Comparison of ENCODE assay signal across 15 cellular contexts in the genomic region with DNA sequence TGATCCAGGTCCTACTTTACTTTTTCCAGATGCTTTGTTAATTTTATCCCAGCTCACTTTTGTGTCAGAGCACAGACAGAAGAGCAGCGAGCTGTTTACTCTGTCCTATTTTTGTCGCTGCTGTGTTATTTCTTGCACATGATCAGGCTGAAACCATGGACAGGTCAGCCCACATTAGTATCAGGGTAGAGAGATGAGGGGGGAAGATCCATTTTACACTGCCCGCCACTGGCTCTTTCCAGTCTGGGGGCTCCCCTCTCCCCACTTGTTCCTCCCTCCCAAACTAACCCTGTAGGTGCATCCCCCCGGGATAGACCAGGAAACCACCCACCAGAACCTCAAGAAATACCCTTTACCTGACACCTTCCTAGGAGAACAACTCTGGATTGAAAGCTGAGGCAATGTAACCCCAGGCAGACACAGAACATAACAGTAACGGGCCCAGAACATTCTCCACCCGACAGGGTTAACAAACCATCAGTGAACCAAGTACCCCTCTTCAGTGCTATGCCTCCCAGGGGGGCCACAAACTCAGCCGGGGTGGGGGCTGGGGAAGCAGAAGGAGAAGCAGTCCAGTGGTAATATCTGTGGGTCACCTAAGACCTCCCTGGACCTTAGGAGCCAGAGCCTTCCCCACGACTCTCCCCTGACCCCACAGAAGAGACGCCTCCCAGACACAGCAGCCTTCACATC. TPM values are rescaled to one million over a fixed set of nuclear protein-coding genes. Genes with fewer than 3 reads are reported as not detected.
DNase-seq lines count a peak whose midpoint lies in the region; ATAC-seq and TF ChIP-seq lines count a peak whose summit lies in the region.
"Had no signal": no experiment of that assay in that cellular context is flagged by ENCODE, and none has a peak within 500 bp of the region (broad histone marks: within the 10 kb centered on the region; RNA-seq: fewer than 3 reads in every experiment).

No MANE protein-coding gene starts in this region.

- H3K27ac Mint-ChIP-seq in stimulated activated naive CD8-positive, alpha-beta T cell treated with anti-CD3 and anti-CD28 coated beads, Interleukin-15, amount 100 ng/mL, for 72 hours: peak overlapping the region; percentile 77 to 78
- H3K27ac Mint-ChIP-seq in brain: peak overlapping the region in 4 of 5 experiments; percentile 11 to 81 (median 55)
- H3K27ac Mint-ChIP-seq in type B pancreatic cell: peak overlapping the region; percentile 23
- H3K27ac Mint-ChIP-seq: activated CD4-positive, alpha-beta memory T cell treated with anti-CD3 and anti-CD28 coated beads for 36 hours; activated naive CD4-positive, alpha-beta T cell treated with anti-CD3 and anti-CD28 coated beads, Interleukin-2, amount 10 ng/mL, durations not matched to agents 7 days and 5 days had no signal

- no peak overlapping the region for H3K4me3 Mint-ChIP-seq in stimulated activated naive CD8-positive, alpha-beta T cell treated with anti-CD3 and anti-CD28 coated beads, Interleukin-15, amount 100 ng/mL, for 72 hours
- H3K4me3 Mint-ChIP-seq in brain: peak overlapping the region; percentile 12 to 64 (median 36)
- H3K4me3 Mint-ChIP-seq in type B pancreatic cell: no peak overlapping the region
- H3K4me3 Mint-ChIP-seq: activated CD4-positive, alpha-beta memory T cell treated with anti-CD3 and anti-CD28 coated beads for 36 hours; activated naive CD4-positive, alpha-beta T cell treated with anti-CD3 and anti-CD28 coated beads, Interleukin-2, amount 10 ng/mL, durations not matched to agents 7 days and 5 days had no signal

- H3K9ac ChIP-seq in mucosa of stomach (ENCODE audit: low read length): peak overlapping the region; percentile 14

- H3K27me3 ChIP-seq in mucosa of stomach (ENCODE audit: control insufficient read depth, insufficient read depth, low read length): no peaks in the 10 kb centered on the region

- peaks cover 24% of the 10 kb centered on the region for H3K36me3 Mint-ChIP-seq in brain
- no peaks in the 10 kb centered on the region for H3K36me3 Mint-ChIP-seq in type B pancreatic cell

- no peaks in the 10 kb centered on the region for H3K9me3 Mint-ChIP-seq in stimulated activated naive CD8-positive, alpha-beta T cell treated with anti-CD3 and anti-CD28 coated beads, Interleukin-15, amount 100 ng/mL, for 72 hours
- no peaks in the 10 kb centered on the region for H3K9me3 Mint-ChIP-seq in brain
- H3K9me3 Mint-ChIP-seq in type B pancreatic cell: no peaks in the 10 kb centered on the region
- H3K9me3 Mint-ChIP-seq: activated CD4-positive, alpha-beta memory T cell treated with anti-CD3 and anti-CD28 coated beads for 36 hours; activated naive CD4-positive, alpha-beta T cell treated with anti-CD3 and anti-CD28 coated beads, Interleukin-2, amount 10 ng/mL, durations not matched to agents 7 days and 5 days had no signal

- H3K4me1 Mint-ChIP-seq in stimulated activated naive CD8-positive, alpha-beta T cell treated with anti-CD3 and anti-CD28 coated beads, Interleukin-15, amount 100 ng/mL, for 72 hours: peaks cover 50% of the 10 kb centered on the region
- H3K4me1 Mint-ChIP-seq in brain: peaks cover 64% of the 10 kb centered on the region
- H3K4me1 Mint-ChIP-seq in type B pancreatic cell (ENCODE audit: unreplicated experiment): peaks cover 49% of the 10 kb centered on the region

- peaks cover 15% of the 10 kb centered on the region for H3K36me3 ChIP-seq in mucosa of stomach (ENCODE audit: control insufficient read depth, insufficient read depth, low read length)

- TF ChIP-seq CTCF in brain (conservative IDR thresholded peaks at IDR 0.05) (no peak), type B pancreatic cell (conservative IDR thresholded peaks at IDR 0.05) (no peak)

- H3K4me1 ChIP-seq in mucosa of stomach (ENCODE audit: control insufficient read depth, insufficient read depth, low read length): peaks cover 48% of the 10 kb centered on the region

- no peak for DNase-seq in stimulated activated naive CD8-positive, alpha-beta T cell treated with anti-CD3 and anti-CD28 coated beads, Interleukin-15, amount 100 ng/mL, for 72 hours
- no peak for DNase-seq in stimulated activated naive CD8-positive, alpha-beta T cell treated with anti-CD3 and anti-CD28 coated beads, Interleukin-15, Interleukin-2, amounts not matched to agents 100 U/mL and 50 U/mL, for 24 hours
- DNase-seq in type B pancreatic cell (ENCODE audit: extremely low spot score, unreplicated experiment) (no peak), OCI-M2 (lab: John Stamatoyannopoulos, UW; ENCODE audit: unreplicated experiment) (no peak), GM19238 (ENCODE audit: insufficient read length, low spot score) (no peak)
- DNase-seq: activated CD4-positive, alpha-beta memory T cell treated with anti-CD3 and anti-CD28 coated beads for 36 hours; activated naive CD4-positive, alpha-beta T cell treated with anti-CD3 and anti-CD28 coated beads, Interleukin-2, amount 10 ng/mL, durations not matched to agents 7 days and 5 days; midbrain; NCI-H2171 treated with DMSO at 0.1 percent for 48 hours; stimulated activated CD4-positive, alpha-beta T cell treated with anti-CD3 and anti-CD28 coated beads, Interleukin-4, amount 100 ng/mL, for 1 hour; stimulated activated naive CD4-positive, alpha-beta T cell had no signal

- no peaks in the 10 kb centered on the region for H3K9me3 ChIP-seq in mucosa of stomach (ENCODE audit: control insufficient read depth, low read length)

- H3K4me3 ChIP-seq in mucosa of stomach (ENCODE audit: low read length): no peak overlapping the region

- no peaks in the 10 kb centered on the region for H3K27me3 Mint-ChIP-seq in stimulated activated naive CD8-positive, alpha-beta T cell treated with anti-CD3 and anti-CD28 coated beads, Interleukin-15, amount 100 ng/mL, for 72 hours
- H3K27me3 Mint-ChIP-seq in brain (no peaks in the 10 kb centered on the region), type B pancreatic cell (no peaks in the 10 kb centered on the region)
- H3K27me3 Mint-ChIP-seq: activated CD4-positive, alpha-beta memory T cell treated with anti-CD3 and anti-CD28 coated beads for 36 hours; activated naive CD4-positive, alpha-beta T cell treated with anti-CD3 and anti-CD28 coated beads, Interleukin-2, amount 10 ng/mL, durations not matched to agents 7 days and 5 days had no signal

- ATAC-seq in stimulated activated naive CD8-positive, alpha-beta T cell treated with anti-CD3 and anti-CD28 coated beads, Interleukin-15, amount 100 ng/mL, for 72 hours: no peak
- no peak for ATAC-seq in stimulated activated naive CD8-positive, alpha-beta T cell treated with anti-CD3 and anti-CD28 coated beads, Interleukin-15, Interleukin-2, amounts not matched to agents 100 U/mL and 50 U/mL, for 24 hours
- ATAC-seq in GM21619 (IDR thresholded peaks at IDR 0.05; ENCODE audit: unreplicated experiment): no peak
- ATAC-seq: HCT116 had no signal

RNA-seq across cellular contexts. Expression of a gene that starts 10.3 kb away (rescaled TPM):
- 174 TPM for polyA plus RNA-seq in brain (ENCODE audit: insufficient read depth, low read depth, low replicate concordance)
- 186 and 219 TPM in 2 replicates for total RNA-seq in type B pancreatic cell (ENCODE audit: low replicate concordance)

RNA-seq across cellular contexts. Expression of a gene that starts 26.0 kb away (rescaled TPM):
- polyA plus RNA-seq in brain (ENCODE audit: insufficient read depth, low read depth, low replicate concordance): 28.7 TPM
- total RNA-seq in type B pancreatic cell (ENCODE audit: low replicate concordance): 47.2 and 49.6 TPM in 2 replicates

Comparison
In these comparisons a context has a peak if more than half of its experiments do, and no peak if none do; other contexts are left out.
1. H3K27ac Mint-ChIP-seq: peak in every context shown above with its lines; median percentile 78 in stimulated activated naive CD8-positive, alpha-beta T cell treated with anti-CD3 and anti-CD28 coated beads, Interleukin-15, amount 100 ng/mL, for 72 hours; 55 in brain; 23 in type B pancreatic cell.
2. H3K4me3 Mint-ChIP-seq: peak in brain (5 of 5); none in stimulated activated naive CD8-positive, alpha-beta T cell treated with anti-CD3 and anti-CD28 coated beads, Interleukin-15, amount 100 ng/mL, for 72 hours (0 of 2) and type B pancreatic cell (single experiment).